10 cellular contexts compared by ENCODE assay signal in the genomic region with DNA sequence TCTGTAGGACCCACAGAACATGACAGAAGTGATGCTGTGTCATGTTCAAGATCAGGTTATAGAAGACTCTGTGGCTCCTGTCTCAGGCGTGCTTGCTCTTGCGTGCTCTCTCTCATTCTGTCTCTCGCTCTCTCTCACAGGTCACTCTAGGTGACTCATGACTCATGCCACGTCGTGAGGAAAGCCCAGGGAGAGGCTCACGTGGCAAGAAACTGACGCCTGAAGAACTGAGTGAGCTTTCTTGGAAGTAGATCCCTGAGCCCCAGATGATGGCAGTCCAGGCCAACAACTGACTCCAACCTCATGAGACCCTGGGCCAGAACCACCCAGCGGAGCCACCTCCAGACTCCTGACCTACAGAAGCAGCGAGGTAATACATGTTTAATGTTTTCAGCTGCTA.
A peak's percentile ranks its signal among the peaks of the same experiment; 100 is the strongest.
DNase-seq lines count a peak whose midpoint lies in the region; ATAC-seq and TF ChIP-seq lines count a peak whose summit lies in the region.
"Had no signal": no experiment of that assay in that cellular context is flagged by ENCODE, and none has a peak within 500 bp of the region (broad histone marks: within the 10 kb centered on the region; RNA-seq: fewer than 3 reads in every experiment).

No MANE protein-coding gene starts in this region.

- no peaks in the 10 kb centered on the region for H3K27me3 Mint-ChIP-seq in activated T-helper 17 cell treated with anti-CD3 and anti-CD28 coated beads, Interleukin-2, amount 50 U/mL, for 72 hours

- in situ Hi-C loops in KBM-7 (cut with MboI; ENCODE audit: low pct_unique_long_range_greater_than_20kb, low sequenced_read_pairs) = no loop called here

- no peak for TF ChIP-seq CTCF in GM20000 (IDR thresholded peaks at IDR 0.05; ENCODE audit: extremely low read depth, missing control alignments)

- no peaks in the 10 kb centered on the region for H3K9me3 Mint-ChIP-seq in activated T-helper 17 cell treated with anti-CD3 and anti-CD28 coated beads, Interleukin-2, amount 50 U/mL, for 72 hours
- H3K9me3 Mint-ChIP-seq: brain had no signal

- H3K4me1 Mint-ChIP-seq in activated T-helper 17 cell treated with anti-CD3 and anti-CD28 coated beads, Interleukin-2, amount 50 U/mL, for 72 hours = no peaks in the 10 kb centered on the region

- H3K4me3 Mint-ChIP-seq in activated T-helper 17 cell treated with anti-CD3 and anti-CD28 coated beads, Interleukin-2, amount 50 U/mL, for 72 hours = no peak overlapping the region
- H3K4me3 Mint-ChIP-seq: brain had no signal

- DNase-seq in H4 (ENCODE audit: low spot score) = peak; percentile 66
- DNase-seq in hepatic stellate cell (ENCODE audit: low spot score) = peak; percentile 61
- DNase-seq in smooth muscle cell of the brain vasculature (ENCODE audit: low read depth, low spot score) = peak; percentile 67
- no peak for DNase-seq in NOMO-1 treated with dmso at 0.1 percent for 144 hours (lab: John Stamatoyannopoulos, UW; ENCODE audit: unreplicated experiment)
- DNase-seq in KBM-7 = no peak
- no peak for DNase-seq in GM20000 (ENCODE audit: low spot score)
- DNase-seq in NCI-H69 (lab: John Stamatoyannopoulos, UW) = no peak
- DNase-seq: NCI-H2171 treated with DMSO at 0.1 percent for 48 hours had no signal

- H3K36me3 Mint-ChIP-seq in activated T-helper 17 cell treated with anti-CD3 and anti-CD28 coated beads, Interleukin-2, amount 50 U/mL, for 72 hours (ENCODE audit: low read depth) = peaks cover 9% of the 10 kb centered on the region

- H3K27ac Mint-ChIP-seq in activated T-helper 17 cell treated with anti-CD3 and anti-CD28 coated beads, Interleukin-2, amount 50 U/mL, for 72 hours = no peak overlapping the region

- peak; percentile 56 for ATAC-seq in activated T-helper 17 cell treated with anti-CD3 and anti-CD28 coated beads, Interleukin-2, amount 50 U/mL, for 72 hours (replicated peaks)

Comparison
In these comparisons a context has a peak if more than half of its experiments do, and no peak if none do; other contexts are left out.
1. DNase-seq: peak in H4 (single experiment), hepatic stellate cell (single experiment) and smooth muscle cell of the brain vasculature (single experiment); none in NOMO-1 treated with dmso at 0.1 percent for 144 hours (single experiment), KBM-7 (single experiment), GM20000 (single experiment) and NCI-H69 (single experiment).